ENCODE assay signal across 12 cellular contexts in the genomic region with DNA sequence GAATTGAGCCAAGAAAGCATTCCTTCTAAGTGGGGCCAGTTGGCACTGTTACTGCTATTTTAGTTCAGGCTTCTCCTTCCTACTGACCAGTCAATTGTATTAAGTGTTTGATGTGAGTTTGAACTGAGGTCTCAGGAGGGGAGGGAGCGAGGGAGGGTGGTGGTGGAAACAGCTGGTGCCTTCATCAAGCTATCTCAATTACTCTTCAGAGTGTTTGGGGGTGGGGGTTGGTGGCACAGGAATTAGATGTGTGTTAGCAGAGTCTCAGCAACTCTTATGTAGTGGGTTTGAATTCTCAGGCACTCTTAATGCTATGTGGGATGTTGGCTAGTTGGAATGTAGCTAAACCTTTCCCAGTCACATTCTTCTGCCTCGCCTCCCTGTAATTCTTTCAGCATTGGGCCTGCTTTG. TPM values are rescaled to one million over a fixed set of nuclear protein-coding genes. Genes with fewer than 3 reads are reported as not detected.
A peak's percentile ranks its signal among the peaks of the same experiment; 100 is the strongest.
DNase-seq lines count a peak whose midpoint lies in the region; ATAC-seq, FAIRE-seq and TF ChIP-seq lines count a peak whose summit lies in the region.
"Had no signal": no experiment of that assay in that cellular context is flagged by ENCODE, and none has a peak within 500 bp of the region (broad histone marks: within the 10 kb centered on the region; RNA-seq: fewer than 3 reads in every experiment).

No MANE protein-coding gene starts in this region.

- DNase-seq in left ventricle myocardium inferior: peak; percentile 31
- no peak for DNase-seq in cardiac septum (ENCODE audit: low spot score)
- peak; percentile 89 for DNase-seq in endothelial cell of umbilical vein (ENCODE audit: low read depth, low spot score)
- DNase-seq in activated T-helper 1 cell treated with anti-CD3 and anti-CD28 coated beads, Interleukin-12 subunit alpha, Interleukin-12 subunit beta, Interleukin-2, Interleukin-4 antibody, amounts not matched to agents 30 ng/mL and 10 ng/mL and 1 ng/mL, durations not matched to agents 14 hours and 24 hours and 36 hours (ENCODE audit: low spot score): no peak
- DNase-seq in NCI-H345 treated with DMSO at 0.1 percent for 48 hours (lab: John Stamatoyannopoulos, UW; ENCODE audit: unreplicated experiment): no peak
- DNase-seq in activated naive CD4-positive, alpha-beta T cell (lab: John Stamatoyannopoulos, UW): no peak
- DNase-seq: cerebellar nuclear complex, NCI-H2029, ovary had no signal

- H3K4me1 ChIP-seq in left ventricle myocardium inferior (peaks cover 100% of the 10 kb centered on the region), endothelial cell of umbilical vein (ENCODE audit: control insufficient read depth, extremely low read depth, insufficient read depth, low read length) (peaks cover 86% of the 10 kb centered on the region)

- peaks cover 94% of the 10 kb centered on the region for H3K79me2 ChIP-seq in endothelial cell of umbilical vein (ENCODE audit: control insufficient read depth, insufficient read depth, low read length)

- POLR2A ChIA-PET in endothelial cell of umbilical vein (lab: Charles Lee): interaction anchor here (0.5 to 1.5 kb wide), 4 partner anchors 10 to 69 kb away, joined by 3 to 7 read pairs (median 6); partner anchors contain the start of gene CTNND1

- no peak for ATAC-seq in GM18858 (IDR thresholded peaks at IDR 0.05; ENCODE audit: unreplicated experiment)

- peak overlapping the region; percentile 69 for H3K9ac ChIP-seq in endothelial cell of umbilical vein (replicated peaks; ENCODE audit: extremely low read depth, insufficient read depth, low read length)

- H3K9me3 Mint-ChIP-seq in nephron: no peaks in the 10 kb centered on the region
- H3K9me3 Mint-ChIP-seq in activated T-helper 1 cell treated with anti-CD3 and anti-CD28 coated beads, Interleukin-12 subunit alpha, Interleukin-12 subunit beta, Interleukin-2, Interleukin-4 antibody, amounts not matched to agents 30 ng/mL and 10 ng/mL and 1 ng/mL, durations not matched to agents 14 hours and 24 hours and 36 hours: no peaks in the 10 kb centered on the region

- H3K4me1 Mint-ChIP-seq in nephron: peaks cover 85% of the 10 kb centered on the region
- peaks cover 30% of the 10 kb centered on the region for H3K4me1 Mint-ChIP-seq in activated T-helper 1 cell treated with anti-CD3 and anti-CD28 coated beads, Interleukin-12 subunit alpha, Interleukin-12 subunit beta, Interleukin-2, Interleukin-4 antibody, amounts not matched to agents 30 ng/mL and 10 ng/mL and 1 ng/mL, durations not matched to agents 14 hours and 24 hours and 36 hours (ENCODE audit: low read depth)

- intact Hi-C loops in left ventricle myocardium inferior (cut with micrococcal nuclease) (no loop called here), cardiac septum (cut with DNase I) (no loop called here), endothelial cell of umbilical vein (cut with micrococcal nuclease) (loop anchor here (5.0 kb wide), 1 partner anchor 1366 kb away; the partner anchor contains the start of gene FAM111A)
- intact Hi-C loops in activated T-helper 1 cell treated with anti-CD3 and anti-CD28 coated beads, Interleukin-12 subunit alpha, Interleukin-12 subunit beta, Interleukin-2, Interleukin-4 antibody, amounts not matched to agents 30 ng/mL and 10 ng/mL and 1 ng/mL, durations not matched to agents 14 hours and 24 hours and 36 hours (cut with micrococcal nuclease): no loop called here

- H3K9me1 ChIP-seq in endothelial cell of umbilical vein (replicated peaks; ENCODE audit: control insufficient read depth, extremely low read depth, insufficient read depth, low read length): no peaks in the 10 kb centered on the region

- H3K9me3 ChIP-seq in left ventricle myocardium inferior (replicated peaks): no peaks in the 10 kb centered on the region
- no peaks in the 10 kb centered on the region for H3K9me3 ChIP-seq in endothelial cell of umbilical vein (replicated peaks; ENCODE audit: control insufficient read depth, insufficient read depth, low read length)
- H3K9me3 ChIP-seq: ovary had no signal

- no peaks in the 10 kb centered on the region for H3K27me3 ChIP-seq in left ventricle myocardium inferior (ENCODE audit: low read depth)
- no peaks in the 10 kb centered on the region for H3K27me3 ChIP-seq in endothelial cell of umbilical vein (ENCODE audit: control insufficient read depth in 2 of 2, insufficient read depth in 2 of 2, low read length in 2 of 2)
- H3K27me3 ChIP-seq: ovary had no signal

- H3K27ac ChIP-seq in left ventricle myocardium inferior (replicated peaks) (peak overlapping the region; percentile 97), endothelial cell of umbilical vein (ENCODE audit: insufficient read depth, low read depth, low read length) (peak overlapping the region; percentile 91)

- CTCF ChIA-PET in endothelial cell of umbilical vein (lab: Charles Lee): interaction anchor here (1.0 to 9.0 kb wide), 5 partner anchors 9 to 25 kb away, joined by 3 to 123 read pairs (median 9); partner anchors contain the start of genes BTBD18 and CTNND1

- dilution Hi-C loops in endothelial cell of umbilical vein (cut with MboI; ENCODE audit: extremely low pct_ligation_motif_present, low sequenced_read_pairs): no loop called here

- no peaks in the 10 kb centered on the region for H4K20me1 ChIP-seq in endothelial cell of umbilical vein (replicated peaks; ENCODE audit: control insufficient read depth, extremely low read depth, insufficient read depth, low read length)

- peak overlapping the region; percentile 22 to 79 (median 73) for H3K4me3 Mint-ChIP-seq in nephron
- no peak overlapping the region for H3K4me3 Mint-ChIP-seq in activated T-helper 1 cell treated with anti-CD3 and anti-CD28 coated beads, Interleukin-12 subunit alpha, Interleukin-12 subunit beta, Interleukin-2, Interleukin-4 antibody, amounts not matched to agents 30 ng/mL and 10 ng/mL and 1 ng/mL, durations not matched to agents 14 hours and 24 hours and 36 hours

- H3K4me3 ChIP-seq in left ventricle myocardium inferior (peak overlapping the region; percentile 54), endothelial cell of umbilical vein (replicated peaks in 1 of 3; ENCODE audit: insufficient read depth in 1 of 3, low read depth in 1 of 3, low read length in 3 of 3) (peak overlapping the region; percentile 21 to 71 (median 26))
- H3K4me3 ChIP-seq: ovary had no signal

- no peaks in the 10 kb centered on the region for H3K27me3 Mint-ChIP-seq in nephron (ENCODE audit: low read depth)
- no peaks in the 10 kb centered on the region for H3K27me3 Mint-ChIP-seq in activated T-helper 1 cell treated with anti-CD3 and anti-CD28 coated beads, Interleukin-12 subunit alpha, Interleukin-12 subunit beta, Interleukin-2, Interleukin-4 antibody, amounts not matched to agents 30 ng/mL and 10 ng/mL and 1 ng/mL, durations not matched to agents 14 hours and 24 hours and 36 hours (ENCODE audit: insufficient read depth)

- TF ChIP-seq CTCF in left ventricle myocardium inferior (IDR thresholded peaks at IDR 0.05; ENCODE audit: borderline replicate concordance) (no peak), endothelial cell of umbilical vein (IDR thresholded peaks at IDR 0.05; ENCODE audit: extremely low read depth in 1 of 2, insufficient read depth in 1 of 2, low read depth in 1 of 2, low read length in 2 of 2) (no peak), nephron (IDR thresholded peaks at IDR 0.05; ENCODE audit: unreplicated experiment in 3 of 3) (no peak)

- H3K27ac Mint-ChIP-seq in nephron: peak overlapping the region; percentile 98 to 99 (median 98)
- no peak overlapping the region for H3K27ac Mint-ChIP-seq in activated T-helper 1 cell treated with anti-CD3 and anti-CD28 coated beads, Interleukin-12 subunit alpha, Interleukin-12 subunit beta, Interleukin-2, Interleukin-4 antibody, amounts not matched to agents 30 ng/mL and 10 ng/mL and 1 ng/mL, durations not matched to agents 14 hours and 24 hours and 36 hours

- peaks cover 16% of the 10 kb centered on the region for H3K36me3 Mint-ChIP-seq in nephron (ENCODE audit: low read depth)
- peaks cover 3% of the 10 kb centered on the region for H3K36me3 Mint-ChIP-seq in activated T-helper 1 cell treated with anti-CD3 and anti-CD28 coated beads, Interleukin-12 subunit alpha, Interleukin-12 subunit beta, Interleukin-2, Interleukin-4 antibody, amounts not matched to agents 30 ng/mL and 10 ng/mL and 1 ng/mL, durations not matched to agents 14 hours and 24 hours and 36 hours (ENCODE audit: low read depth)

- no TSS peak for BruUV-seq in endothelial cell of umbilical vein (replicated peaks; lab: Mats Ljungman, UMichigan)

- peak; percentile 36 for TF ChIP-seq POLR2A in endothelial cell of umbilical vein (IDR thresholded peaks at IDR 0.05; ENCODE audit: low read depth, low read length)

- H3K36me3 ChIP-seq in left ventricle myocardium inferior (no peaks in the 10 kb centered on the region), endothelial cell of umbilical vein (ENCODE audit: control insufficient read depth in 2 of 2, extremely low read depth in 1 of 2, insufficient read depth in 2 of 2, low read length in 2 of 2) (peaks cover 0 to 3% of the 10 kb centered on the region in 2 experiments)
- H3K36me3 ChIP-seq: ovary had no signal

- peak; percentile 67 for FAIRE-seq in endothelial cell of umbilical vein (lab: Jason Lieb, UNC)

- H3K4me2 ChIP-seq in endothelial cell of umbilical vein (ENCODE audit: insufficient read depth, low read length): peak overlapping the region; percentile 99

- H2AFZ ChIP-seq in endothelial cell of umbilical vein (ENCODE audit: low read depth, low read length): no peak overlapping the region

RNA-seq across cellular contexts. Expression of gene CTNND1, which starts 14.5 kb away (rescaled TPM):
- 58.9 TPM for total RNA-seq in left ventricle myocardium inferior
- total RNA-seq in cardiac septum: 73.8 TPM
- 268 and 285 TPM in 2 replicates for total RNA-seq in endothelial cell of umbilical vein
- 132 and 152 TPM in 2 replicates for polyA plus RNA-seq in endothelial cell of umbilical vein
- polyA plus RNA-seq in endothelial cell of umbilical vein (2011; cell fraction: cytosol; rRNA removed): 127 TPM in 2 replicates
- polyA plus RNA-seq in endothelial cell of umbilical vein (2011; cell fraction: nucleus; rRNA removed): 222 and 251 TPM in 2 replicates
- 181 and 184 TPM in 2 replicates for polyA plus RNA-seq in endothelial cell of umbilical vein (2012)
- polyA minus RNA-seq in endothelial cell of umbilical vein: 814 and 870 TPM in 2 replicates
- polyA minus RNA-seq in endothelial cell of umbilical vein (2011; cell fraction: cytosol; rRNA and poly(A)+ RNA removed): 56.8 TPM
- 301 and 360 TPM in 2 replicates for polyA minus RNA-seq in endothelial cell of umbilical vein (2011; cell fraction: nucleus; rRNA and poly(A)+ RNA removed)
- 6.4 and 9.9 TPM in 2 replicates for total RNA-seq in activated T-helper 1 cell treated with anti-CD3 and anti-CD28 coated beads, Interleukin-12 subunit alpha, Interleukin-12 subunit beta, Interleukin-2, Interleukin-4 antibody, amounts not matched to agents 30 ng/mL and 10 ng/mL and 1 ng/mL, durations not matched to agents 14 hours and 24 hours and 36 hours

RNA-seq across cellular contexts. Expression of gene BTBD18, which starts 24.5 kb away (rescaled TPM):
- not detected for total RNA-seq in left ventricle myocardium inferior
- not detected for total RNA-seq in cardiac septum
- not detected in 2 replicates for total RNA-seq in endothelial cell of umbilical vein
- polyA plus RNA-seq in endothelial cell of umbilical vein: not detected in 2 replicates
- not detected in 2 replicates for polyA plus RNA-seq in endothelial cell of umbilical vein (2011; cell fraction: cytosol; rRNA removed)
- not detected in 2 replicates for polyA plus RNA-seq in endothelial cell of umbilical vein (2011; cell fraction: nucleus; rRNA removed)
- polyA plus RNA-seq in endothelial cell of umbilical vein (2012): 0.07 TPM in 1 of 2 replicates, not detected in the other
- not detected in 2 replicates for polyA minus RNA-seq in endothelial cell of umbilical vein
- not detected for polyA minus RNA-seq in endothelial cell of umbilical vein (2011; cell fraction: cytosol; rRNA and poly(A)+ RNA removed)
- polyA minus RNA-seq in endothelial cell of umbilical vein (2011; cell fraction: nucleus; rRNA and poly(A)+ RNA removed): not detected in 2 replicates
- total RNA-seq in activated T-helper 1 cell treated with anti-CD3 and anti-CD28 coated beads, Interleukin-12 subunit alpha, Interleukin-12 subunit beta, Interleukin-2, Interleukin-4 antibody, amounts not matched to agents 30 ng/mL and 10 ng/mL and 1 ng/mL, durations not matched to agents 14 hours and 24 hours and 36 hours: 0.07 TPM in 1 of 2 replicates, not detected in the other
- total RNA-seq: ovary, ureter had no signal

RNA-seq across cellular contexts. Expression of gene SELENOH, which starts 34.8 kb away (rescaled TPM):
- total RNA-seq in left ventricle myocardium inferior (78.8 TPM), cardiac septum (85.5 TPM), endothelial cell of umbilical vein (161 and 167 TPM in 2 replicates)
- polyA plus RNA-seq in endothelial cell of umbilical vein: 218 and 247 TPM in 2 replicates
- polyA plus RNA-seq in endothelial cell of umbilical vein (2011; cell fraction: cytosol; rRNA removed): 118 and 162 TPM in 2 replicates
- 66.1 and 97.0 TPM in 2 replicates for polyA plus RNA-seq in endothelial cell of umbilical vein (2011; cell fraction: nucleus; rRNA removed)
- 120 and 149 TPM in 2 replicates for polyA plus RNA-seq in endothelial cell of umbilical vein (2012)
- polyA minus RNA-seq in endothelial cell of umbilical vein: 21.4 and 25.1 TPM in 2 replicates
- 41.6 TPM for polyA minus RNA-seq in endothelial cell of umbilical vein (2011; cell fraction: cytosol; rRNA and poly(A)+ RNA removed)
- 26.5 and 33.3 TPM in 2 replicates for polyA minus RNA-seq in endothelial cell of umbilical vein (2011; cell fraction: nucleus; rRNA and poly(A)+ RNA removed)
- 211 and 232 TPM in 2 replicates for total RNA-seq in activated T-helper 1 cell treated with anti-CD3 and anti-CD28 coated beads, Interleukin-12 subunit alpha, Interleukin-12 subunit beta, Interleukin-2, Interleukin-4 antibody, amounts not matched to agents 30 ng/mL and 10 ng/mL and 1 ng/mL, durations not matched to agents 14 hours and 24 hours and 36 hours

Comparison
In these comparisons a context has a peak if more than half of its experiments do, and no peak if none do; other contexts are left out.
1. DNase-seq: peak in left ventricle myocardium inferior (single experiment) and endothelial cell of umbilical vein (single experiment); none in cardiac septum (single experiment), activated T-helper 1 cell treated with anti-CD3 and anti-CD28 coated beads, Interleukin-12 subunit alpha, Interleukin-12 subunit beta, Interleukin-2, Interleukin-4 antibody, amounts not matched to agents 30 ng/mL and 10 ng/mL and 1 ng/mL, durations not matched to agents 14 hours and 24 hours and 36 hours (single experiment), NCI-H345 treated with DMSO at 0.1 percent for 48 hours (single experiment) and activated naive CD4-positive, alpha-beta T cell (0 of 4).